ENCODE assay signal across 23 cellular contexts in the genomic region with DNA sequence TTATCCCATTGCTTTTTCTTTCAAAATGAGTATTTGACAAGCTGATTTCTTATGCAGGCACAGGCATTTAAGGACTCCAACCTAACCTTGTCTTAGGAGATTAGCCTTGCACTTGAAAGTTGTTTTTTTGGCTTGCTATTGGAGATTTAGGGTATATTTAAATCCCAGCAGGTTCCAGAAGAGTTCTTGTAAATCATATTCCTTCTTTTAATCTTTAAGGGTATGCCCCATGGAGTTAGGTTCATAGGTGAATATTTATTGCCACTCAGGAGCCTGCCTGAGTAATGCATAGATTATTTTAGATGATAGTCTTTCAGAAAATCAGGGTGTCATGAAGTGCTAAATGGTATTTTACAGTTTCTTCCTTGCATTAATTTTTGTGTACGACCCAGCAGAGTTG.
DNase-seq lines count a peak whose midpoint lies in the region; ATAC-seq and TF ChIP-seq lines count a peak whose summit lies in the region.
"Had no signal": no experiment of that assay in that cellular context is flagged by ENCODE, and none has a peak within 500 bp of the region (broad histone marks: within the 10 kb centered on the region; RNA-seq: fewer than 3 reads in every experiment).

No MANE protein-coding gene starts in this region.

- TF ChIP-seq CTCF in HEK293 (tag by site-specific recombination; IDR thresholded peaks at IDR 0.05), result no peak
- TF ChIP-seq CTCF in nephron (IDR thresholded peaks at IDR 0.05; ENCODE audit: unreplicated experiment in 3 of 3), result no peak
- TF ChIP-seq CTCF in thoracic aorta (IDR thresholded peaks at IDR 0.05), result no peak

- H3K27ac Mint-ChIP-seq in nephron (peak overlapping the region; percentile 11 to 79 (median 58)), T-helper 17 cell (no peak overlapping the region)
- H3K27ac Mint-ChIP-seq: CD14-positive monocyte; CD4-positive, alpha-beta T cell had no signal

- H3K9me3 ChIP-seq in HEK293 (ENCODE audit: control insufficient read depth, insufficient read depth, low read depth, low read length) (no peaks in the 10 kb centered on the region), thoracic aorta (no peaks in the 10 kb centered on the region), T-helper 17 cell (ENCODE audit: control insufficient read depth, low read length, poor library complexity, severe bottlenecking) (no peaks in the 10 kb centered on the region)
- H3K9me3 ChIP-seq: A549; BE2C; BLaER1 treated with 17β-estradiol and CSF1 and Interleukin-3, amounts not matched to agents 10 nM and 100 nM; HAP-1 had no signal

- DNase-seq in NCI-H2227 (lab: John Stamatoyannopoulos, UW; ENCODE audit: unreplicated experiment) (peak; percentile 70), thoracic aorta (ENCODE audit: low spot score) (no peak), hypothalamus (lab: John Stamatoyannopoulos, UW) (no peak), G401 (ENCODE audit: low spot score) (no peak), T-helper 17 cell (no peak)
- DNase-seq in stimulated activated CD4-positive, alpha-beta T cell treated with anti-CD3 and anti-CD28 coated beads, Interleukin-12 subunit alpha, Interleukin-12 subunit beta, amount 100 ng/mL, for 4 hours, result no peak
- DNase-seq: 8988T; ACHN; AML-193; BE2C; CD4-positive, alpha-beta T cell; CD8-positive, alpha-beta memory T cell; DMS 273 treated with DMSO at 0.1 percent for 48 hours; DMS79; EL; GF-D8; GOT3 had no signal

- H3K27ac ChIP-seq in HEK293 (ENCODE audit: extremely low read depth, low read depth, low read length) (no peak overlapping the region), thoracic aorta (peak overlapping the region; percentile 57 to 68)
- H3K27ac ChIP-seq: A549; BLaER1 treated with 17β-estradiol and CSF1 and Interleukin-3, amounts not matched to agents 10 nM and 100 nM had no signal

- H3K27me3 ChIP-seq in thoracic aorta (replicated peaks; ENCODE audit: insufficient read depth), result no peaks in the 10 kb centered on the region
- H3K27me3 ChIP-seq: BE2C; BLaER1 treated with 17β-estradiol and CSF1 and Interleukin-3, amounts not matched to agents 10 nM and 100 nM had no signal

- H3K4me1 ChIP-seq in HEK293 (ENCODE audit: control insufficient read depth, insufficient read depth, low read length), result peaks cover 17% of the 10 kb centered on the region
- H3K4me1 ChIP-seq in thoracic aorta (ENCODE audit: control insufficient read depth in 1 of 2, low read depth in 2 of 2), result peaks cover 16 to 23% of the 10 kb centered on the region in 2 donors
- H3K4me1 ChIP-seq: A549; BE2C; BLaER1 treated with 17β-estradiol and CSF1 and Interleukin-3, amounts not matched to agents 10 nM and 100 nM; HAP-1 had no signal

- H3K4me3 ChIP-seq in HEK293 (ENCODE audit: low read depth, low read length), result no peak overlapping the region
- H3K4me3 ChIP-seq in thoracic aorta, result no peak overlapping the region
- H3K4me3 ChIP-seq: A549; BLaER1 treated with 17β-estradiol and CSF1 and Interleukin-3, amounts not matched to agents 10 nM and 100 nM; HAP-1 had no signal

- POLR2A ChIA-PET in HEK293 (lab: Yijun Ruan, JAX), result no interaction called here

- H3K9me3 Mint-ChIP-seq in nephron, result peaks cover 5% of the 10 kb centered on the region

- H3K36me3 Mint-ChIP-seq in nephron (ENCODE audit: low read depth) (peaks cover 21% of the 10 kb centered on the region), T-helper 17 cell (ENCODE audit: low read depth) (peaks cover 24% of the 10 kb centered on the region)
- H3K36me3 Mint-ChIP-seq: CD14-positive monocyte had no signal

- in situ Hi-C loops in G401 (cut with HindIII; ENCODE audit: low sequenced_read_pairs), result no loop called here

- ATAC-seq in thoracic aorta (ENCODE audit: insufficient number of reproducible peaks, low FRiP score, low read depth) (no peak), T-helper 17 cell (no peak)
- ATAC-seq: A549 had no signal

- peaks cover 17% of the 10 kb centered on the region for H3K4me1 Mint-ChIP-seq in nephron
- peaks cover 11% of the 10 kb centered on the region for H3K4me1 Mint-ChIP-seq in T-helper 17 cell
- H3K4me1 Mint-ChIP-seq: CD14-positive monocyte; CD8-positive, alpha-beta memory T cell had no signal

- H3K27me3 Mint-ChIP-seq in nephron (ENCODE audit: low read depth), result no peaks in the 10 kb centered on the region
- H3K27me3 Mint-ChIP-seq in T-helper 17 cell, result no peaks in the 10 kb centered on the region
- H3K27me3 Mint-ChIP-seq: CD4-positive, alpha-beta T cell; CD8-positive, alpha-beta memory T cell had no signal

- H3K36me3 ChIP-seq in HEK293 (ENCODE audit: control insufficient read depth in 2 of 2, insufficient read depth in 1 of 2, low read length in 2 of 2) (peaks cover 0 to 18% of the 10 kb centered on the region in 2 experiments; a peak in 2 of 3 replicates), thoracic aorta (no peaks in the 10 kb centered on the region)
- H3K36me3 ChIP-seq: BE2C; BLaER1 treated with 17β-estradiol and CSF1 and Interleukin-3, amounts not matched to agents 10 nM and 100 nM; HAP-1 had no signal

- H3K4me3 Mint-ChIP-seq in nephron, result no peak overlapping the region
- H3K4me3 Mint-ChIP-seq in T-helper 17 cell, result no peak overlapping the region
- H3K4me3 Mint-ChIP-seq: CD14-positive monocyte; CD4-positive, alpha-beta T cell; CD8-positive, alpha-beta memory T cell had no signal

- CTCF ChIA-PET in HEK293 (lab: Yijun Ruan, JAX), result no interaction called here

TF ChIP-seq in HEK293, 187 proteins besides CTCF, POLR2A, EP300 and RAD21 (continues in another document):
- TF ChIP-seq OSR2 (tag by site-specific recombination; IDR thresholded peaks at IDR 0.05), result peak; percentile 28; the same call in 1 of the 2 replicates
- TF ChIP-seq BCL11B (tag by site-specific recombination; IDR thresholded peaks at IDR 0.05; ENCODE audit: low read depth), result no peak
- no peak for TF ChIP-seq ZNF146 (tag by site-specific recombination; IDR thresholded peaks at IDR 0.05)
- no peak for TF ChIP-seq KLF7 (tag by site-specific recombination; IDR thresholded peaks at IDR 0.05; ENCODE audit: borderline replicate concordance)
- TF ChIP-seq KLF10 (tag by site-specific recombination; IDR thresholded peaks at IDR 0.05), result 0 out of 2 replicates have a peak, but pooled peaks have one; percentile 29
- TF ChIP-seq, protein P1, sequence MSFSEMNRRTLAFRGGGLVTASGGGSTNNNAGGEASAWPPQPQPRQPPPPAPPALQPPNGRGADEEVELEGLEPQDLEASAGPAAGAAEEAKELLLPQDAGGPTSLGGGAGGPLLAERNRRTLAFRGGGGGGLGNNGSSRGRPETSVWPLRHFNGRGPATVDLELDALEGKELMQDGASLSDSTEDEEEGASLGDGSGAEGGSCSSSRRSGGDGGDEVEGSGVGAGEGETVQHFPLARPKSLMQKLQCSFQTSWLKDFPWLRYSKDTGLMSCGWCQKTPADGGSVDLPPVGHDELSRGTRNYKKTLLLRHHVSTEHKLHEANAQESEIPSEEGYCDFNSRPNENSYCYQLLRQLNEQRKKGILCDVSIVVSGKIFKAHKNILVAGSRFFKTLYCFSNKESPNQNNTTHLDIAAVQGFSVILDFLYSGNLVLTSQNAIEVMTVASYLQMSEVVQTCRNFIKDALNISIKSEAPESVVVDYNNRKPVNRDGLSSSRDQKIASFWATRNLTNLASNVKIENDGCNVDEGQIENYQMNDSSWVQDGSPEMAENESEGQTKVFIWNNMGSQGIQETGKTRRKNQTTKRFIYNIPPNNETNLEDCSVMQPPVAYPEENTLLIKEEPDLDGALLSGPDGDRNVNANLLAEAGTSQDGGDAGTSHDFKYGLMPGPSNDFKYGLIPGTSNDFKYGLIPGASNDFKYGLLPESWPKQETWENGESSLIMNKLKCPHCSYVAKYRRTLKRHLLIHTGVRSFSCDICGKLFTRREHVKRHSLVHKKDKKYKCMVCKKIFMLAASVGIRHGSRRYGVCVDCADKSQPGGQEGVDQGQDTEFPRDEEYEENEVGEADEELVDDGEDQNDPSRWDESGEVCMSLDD (tag by site-specific recombination; IDR thresholded peaks at IDR 0.05), result no peak
- TF ChIP-seq ZNF596 (tag by site-specific recombination; IDR thresholded peaks at IDR 0.05), result 0 out of 2 replicates have a peak, but pooled peaks have one; percentile 57
- TF ChIP-seq ZNF843 (tag by site-specific recombination; IDR thresholded peaks at IDR 0.05), result peak; percentile 66
- TF ChIP-seq ZIC2 (tag by site-specific recombination; IDR thresholded peaks at IDR 0.05), result peak; percentile 53; the same call in 1 of the 2 replicates
- no peak for TF ChIP-seq ZNF324 (tag by site-specific recombination; IDR thresholded peaks at IDR 0.05)
- TF ChIP-seq FEZF1 (tag by site-specific recombination; IDR thresholded peaks at IDR 0.05), result peak; percentile 78
- no peak for TF ChIP-seq ZNF132 (tag by site-specific recombination; IDR thresholded peaks at IDR 0.05; ENCODE audit: borderline replicate concordance)
- peak; percentile 75 for TF ChIP-seq PRDM6 (tag by site-specific recombination; IDR thresholded peaks at IDR 0.05)
- peak; percentile 62; the same call in 1 of the 2 replicates for TF ChIP-seq ZBTB44 (tag by site-specific recombination; IDR thresholded peaks at IDR 0.05)
- peak; percentile 39; the same call in 1 of the 2 replicates for TF ChIP-seq TCF7L2 (IDR thresholded peaks at IDR 0.05; ENCODE audit: borderline replicate concordance, low read depth, low read length)
